Comparison of ENCODE assay signal across 18 cellular contexts in the genomic region with DNA sequence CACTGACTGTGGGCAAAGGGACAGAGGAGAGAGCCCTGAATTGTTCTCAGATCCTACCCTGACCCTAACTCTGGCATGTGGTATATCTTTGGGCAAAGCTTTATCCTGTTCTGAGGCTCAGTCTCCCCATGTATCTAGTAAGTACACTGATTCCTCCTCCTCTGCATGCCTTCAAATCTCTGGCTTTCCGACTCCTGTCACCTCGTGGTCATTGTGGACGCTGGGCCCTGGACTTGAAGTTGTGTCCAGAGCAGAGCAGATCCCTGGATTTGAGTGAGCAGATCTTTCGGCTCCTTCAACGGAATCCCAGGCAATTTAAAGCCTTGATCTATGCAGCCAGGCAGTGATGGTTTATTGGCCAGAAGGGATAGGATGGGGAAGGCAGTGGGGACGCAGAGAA. TPM values are rescaled to one million over a fixed set of nuclear protein-coding genes. Genes with fewer than 3 reads are reported as not detected.
A peak's percentile ranks its signal among the peaks of the same experiment; 100 is the strongest.
DNase-seq lines count a peak whose midpoint lies in the region; ATAC-seq and TF ChIP-seq lines count a peak whose summit lies in the region.
"Had no signal": no experiment of that assay in that cellular context is flagged by ENCODE, and none has a peak within 500 bp of the region (broad histone marks: within the 10 kb centered on the region; RNA-seq: fewer than 3 reads in every experiment).

No MANE protein-coding gene starts in this region.

- WGBS in transverse colon (ENCODE audit: low coverage in 1 of 2), 2 donors, result 96% methylated on average over 6 of the region's 6 CpGs; no CpG with 5 or more reads in 1 of the 2 donors

- ATAC-seq in HG02588 (IDR thresholded peaks at IDR 0.05; ENCODE audit: unreplicated experiment) (no peak), GM18873 (IDR thresholded peaks at IDR 0.05; ENCODE audit: low FRiP score, unreplicated experiment) (no peak)

- intact Hi-C loops in transverse colon (cut with DNase I; ENCODE audit: low total_unique reads), result no loop called here

- H3K27ac Mint-ChIP-seq in nephron progenitor cell, result peak overlapping the region; percentile 62
- H3K27ac Mint-ChIP-seq: HFFc6 had no signal

- H3K27me3 ChIP-seq in transverse colon, result no peaks in the 10 kb centered on the region
- H3K27me3 ChIP-seq: BLaER1 had no signal

- TF ChIP-seq CTCF in nephron progenitor cell (IDR thresholded peaks at IDR 0.05) (no peak), transverse colon (IDR thresholded peaks at IDR 0.05) (no peak)

- H3K36me3 ChIP-seq in transverse colon, result no peaks in the 10 kb centered on the region
- H3K36me3 ChIP-seq: BLaER1 had no signal

- peak; percentile 18 for DNase-seq in activated CD8-positive, alpha-beta memory T cell treated with anti-CD3 and anti-CD28 coated beads, Interleukin-2, amount 50 U/mL, for 48 hours
- DNase-seq in activated CD8-positive, alpha-beta memory T cell treated with anti-CD3 and anti-CD28 coated beads, Interleukin-2, amount 50 U/mL, for 4 hours, result no peak
- DNase-seq in islet precursor cell, result peak; percentile 22
- DNase-seq in nephron progenitor cell, result no peak
- DNase-seq in transverse colon, result no peak
- no peak for DNase-seq in stimulated activated CD4-positive, alpha-beta T cell treated with anti-CD3 and anti-CD28 coated beads, Interleukin-12 subunit alpha, Interleukin-12 subunit beta, amount 100 ng/mL, for 4 hours
- DNase-seq: 8988T; AML-193; CD8-positive, alpha-beta memory T cell; DMS53; GF-D8; HCEC 1CT; HFFc6 had no signal

- no peaks in the 10 kb centered on the region for H3K9me3 ChIP-seq in transverse colon
- H3K9me3 ChIP-seq: BLaER1 had no signal

- TF ChIP-seq POLR2A in transverse colon (IDR thresholded peaks at IDR 0.05), result no peak

- H3K9me3 Mint-ChIP-seq in nephron progenitor cell, result no peaks in the 10 kb centered on the region
- H3K9me3 Mint-ChIP-seq: CD8-positive, alpha-beta memory T cell; HFFc6 had no signal

- no peak overlapping the region for H3K4me3 Mint-ChIP-seq in nephron progenitor cell
- H3K4me3 Mint-ChIP-seq: CD8-positive, alpha-beta memory T cell; HFFc6 had no signal

- H3K4me3 ChIP-seq in transverse colon, result no peak overlapping the region
- H3K4me3 ChIP-seq: BLaER1 had no signal

- peaks cover 3 to 55% (median 46%) of the 10 kb centered on the region in 4 donors for H3K4me1 ChIP-seq in transverse colon
- H3K4me1 ChIP-seq: BLaER1 had no signal

- H3K4me1 Mint-ChIP-seq in nephron progenitor cell, result peaks cover 32% of the 10 kb centered on the region
- H3K4me1 Mint-ChIP-seq: CD8-positive, alpha-beta memory T cell had no signal

- TF ChIP-seq EP300 in transverse colon (IDR thresholded peaks at IDR 0.05; ENCODE audit: low read depth), result no peak

- in situ Hi-C loops in transverse colon (cut with MboI; ENCODE audit: low pct_ligation_motif_present in 1 of 4, low pct_unique_long_range_greater_than_20kb in 1 of 4, low sequenced_read_pairs in 3 of 4), result no loop called here

- no peaks in the 10 kb centered on the region for H3K36me3 Mint-ChIP-seq in nephron progenitor cell (ENCODE audit: low read depth)
- H3K36me3 Mint-ChIP-seq: CD8-positive, alpha-beta memory T cell had no signal

- H3K27me3 Mint-ChIP-seq in nephron progenitor cell (ENCODE audit: low read depth, poor library complexity), result peaks cover 25% of the 10 kb centered on the region
- H3K27me3 Mint-ChIP-seq: CD8-positive, alpha-beta memory T cell had no signal

- H3K27ac ChIP-seq in transverse colon, result peak overlapping the region; percentile 85 to 90 (median 88)
- H3K27ac ChIP-seq: BLaER1 had no signal

RNA-seq across cellular contexts. Expression of a gene that starts 3.0 kb away (rescaled TPM):
- total RNA-seq in transverse colon, result 100 to 1,000 TPM; 154 to 251 (median 183) TPM
- total RNA-seq: CD8-positive, alpha-beta memory T cell; H4; HFFc6; HT-29 had no signal

RNA-seq across cellular contexts. Expression of a gene that starts 47.9 kb away (rescaled TPM):
- total RNA-seq in transverse colon, result 1 to 10 TPM in 2 of 4 donors, not detected in 2; 3.3 to 3.7 TPM

RNA-seq across cellular contexts. Expression of a gene that starts 51.8 kb away (rescaled TPM):
- total RNA-seq in transverse colon, result 1 to 10 TPM; 1.9 to 6.4 (median 3.0) TPM
- total RNA-seq: H4, HT-29 had no signal

Comparison
In these comparisons a context has a peak if more than half of its experiments do, and no peak if none do; other contexts are left out.
1. DNase-seq: peak in activated CD8-positive, alpha-beta memory T cell treated with anti-CD3 and anti-CD28 coated beads, Interleukin-2, amount 50 U/mL, for 48 hours (single experiment) and islet precursor cell (single experiment); none in activated CD8-positive, alpha-beta memory T cell treated with anti-CD3 and anti-CD28 coated beads, Interleukin-2, amount 50 U/mL, for 4 hours (single experiment), nephron progenitor cell (single experiment), transverse colon (single experiment) and stimulated activated CD4-positive, alpha-beta T cell treated with anti-CD3 and anti-CD28 coated beads, Interleukin-12 subunit alpha, Interleukin-12 subunit beta, amount 100 ng/mL, for 4 hours (single experiment).